20 cellular contexts compared by ENCODE assay signal in genomic region chr4:8022767-8023695, GRCh38.
A peak's percentile ranks its signal among the peaks of the same experiment; 100 is the strongest.
DNase-seq lines count a peak whose midpoint lies in the region; ATAC-seq and TF ChIP-seq lines count a peak whose summit lies in the region.
"Had no signal": no experiment of that assay in that cellular context is flagged by ENCODE, and none has a peak within 500 bp of the region (broad histone marks: within the 10 kb centered on the region; RNA-seq: fewer than 3 reads in every experiment).

No MANE protein-coding gene starts in this region.

- ATAC-seq in HG02870 (IDR thresholded peaks at IDR 0.05; ENCODE audit: unreplicated experiment) = no peak
- ATAC-seq: CD8-positive, alpha-beta T cell had no signal

- no peaks in the 10 kb centered on the region for H3K9me3 Mint-ChIP-seq in activated CD4-positive, alpha-beta T cell treated with anti-CD3 and anti-CD28 coated beads, Interleukin-2, amount 10 ng/mL, durations not matched to agents 7 days and 5 days
- no peaks in the 10 kb centered on the region for H3K9me3 Mint-ChIP-seq in endodermal cell
- no peaks in the 10 kb centered on the region for H3K9me3 Mint-ChIP-seq in type B pancreatic cell
- H3K9me3 Mint-ChIP-seq in CD8-positive, alpha-beta memory T cell = no peaks in the 10 kb centered on the region
- H3K9me3 Mint-ChIP-seq: CD8-positive, alpha-beta T cell; HFFc6 had no signal

- H3K4me2 ChIP-seq in osteoblast (ENCODE audit: insufficient read depth, low read length) = no peak overlapping the region

- POLR2A ChIA-PET in activated CD4-positive, alpha-beta T cell treated with anti-CD3 and anti-CD28 coated beads, Interleukin-2, amount 10 ng/mL, durations not matched to agents 7 days and 5 days (lab: Charles Lee) = no interaction called here
- POLR2A ChIA-PET in CD8-positive, alpha-beta memory T cell (lab: Charles Lee) = no interaction called here

- peaks cover 4% of the 10 kb centered on the region for H3K4me1 Mint-ChIP-seq in activated CD4-positive, alpha-beta T cell treated with anti-CD3 and anti-CD28 coated beads, Interleukin-2, amount 10 ng/mL, durations not matched to agents 7 days and 5 days
- H3K4me1 Mint-ChIP-seq in endodermal cell = peaks cover 24% of the 10 kb centered on the region
- peaks cover 5% of the 10 kb centered on the region for H3K4me1 Mint-ChIP-seq in type B pancreatic cell (ENCODE audit: unreplicated experiment)
- peaks cover 0 to 4% (median 0%) of the 10 kb centered on the region in 3 donors for H3K4me1 Mint-ChIP-seq in CD8-positive, alpha-beta memory T cell
- H3K4me1 Mint-ChIP-seq: B cell had no signal

- H3K27ac ChIP-seq in endodermal cell (ENCODE audit: low read depth, low read length) (no peak overlapping the region), osteoblast (ENCODE audit: low read depth, low read length) (no peak overlapping the region)
- H3K27ac ChIP-seq in CD8-positive, alpha-beta memory T cell (ENCODE audit: low read depth, low read length) = no peak overlapping the region
- H3K27ac ChIP-seq: BLaER1 treated with 17β-estradiol and CSF1 and Interleukin-3, amounts not matched to agents 10 nM and 100 nM; GM23248 had no signal

- no peak overlapping the region for H3K9ac ChIP-seq in endodermal cell (ENCODE audit: extremely low read depth, low read length, poor library complexity, severe bottlenecking)
- H3K9ac ChIP-seq: BLaER1 treated with 17β-estradiol and CSF1 and Interleukin-3, amounts not matched to agents 10 nM and 100 nM; GM23248 had no signal

- no peak overlapping the region for H3K4me3 ChIP-seq in endodermal cell (ENCODE audit: low read length)
- no peak overlapping the region for H3K4me3 ChIP-seq in osteoblast (ENCODE audit: insufficient read depth, low read length)
- H3K4me3 ChIP-seq in CD8-positive, alpha-beta memory T cell (ENCODE audit: low read length) = no peak overlapping the region
- H3K4me3 ChIP-seq: BLaER1 treated with 17β-estradiol and CSF1 and Interleukin-3, amounts not matched to agents 10 nM and 100 nM; GM23248 had no signal

- no peaks in the 10 kb centered on the region for H4K20me1 ChIP-seq in osteoblast (ENCODE audit: insufficient read depth, low read length)

- CTCF ChIA-PET in activated CD4-positive, alpha-beta T cell treated with anti-CD3 and anti-CD28 coated beads, Interleukin-2, amount 10 ng/mL, durations not matched to agents 7 days and 5 days (lab: Charles Lee) = interaction anchor here (0.6 to 0.7 kb wide), 2 partner anchors 57 to 828 kb away, joined by 3 read pairs; no protein-coding TSS in a partner anchor
- CTCF ChIA-PET in CD8-positive, alpha-beta memory T cell (lab: Charles Lee) = no interaction called here

- H3K27me3 Mint-ChIP-seq in activated CD4-positive, alpha-beta T cell treated with anti-CD3 and anti-CD28 coated beads, Interleukin-2, amount 10 ng/mL, durations not matched to agents 7 days and 5 days = no peaks in the 10 kb centered on the region
- no peaks in the 10 kb centered on the region for H3K27me3 Mint-ChIP-seq in endodermal cell (ENCODE audit: insufficient read depth)
- no peaks in the 10 kb centered on the region for H3K27me3 Mint-ChIP-seq in type B pancreatic cell
- H3K27me3 Mint-ChIP-seq in CD8-positive, alpha-beta memory T cell = peaks cover 0 to 6% of the 10 kb centered on the region in 2 donors

- H3K36me3 Mint-ChIP-seq in activated CD4-positive, alpha-beta T cell treated with anti-CD3 and anti-CD28 coated beads, Interleukin-2, amount 10 ng/mL, durations not matched to agents 7 days and 5 days (ENCODE audit: low read depth) = no peaks in the 10 kb centered on the region
- no peaks in the 10 kb centered on the region for H3K36me3 Mint-ChIP-seq in endodermal cell (ENCODE audit: low read depth)
- H3K36me3 Mint-ChIP-seq in type B pancreatic cell = no peaks in the 10 kb centered on the region
- peaks cover 0 to 3% (median 0%) of the 10 kb centered on the region in 3 donors for H3K36me3 Mint-ChIP-seq in CD8-positive, alpha-beta memory T cell
- H3K36me3 Mint-ChIP-seq: CD8-positive, alpha-beta T cell had no signal

- no peaks in the 10 kb centered on the region for H3K27me3 ChIP-seq in endodermal cell (ENCODE audit: control insufficient read depth, insufficient read depth, low read length, poor library complexity, severe bottlenecking)
- peaks cover 31% of the 10 kb centered on the region for H3K27me3 ChIP-seq in osteoblast (ENCODE audit: insufficient read depth, low read length)
- H3K27me3 ChIP-seq in CD8-positive, alpha-beta memory T cell (ENCODE audit: insufficient read depth, low read length, poor library complexity, severe bottlenecking) = no peaks in the 10 kb centered on the region

- H3K9me3 ChIP-seq in endodermal cell (ENCODE audit: control insufficient read depth, low read length) (no peaks in the 10 kb centered on the region), osteoblast (ENCODE audit: low read depth, low read length) (no peaks in the 10 kb centered on the region)
- H3K9me3 ChIP-seq in CD8-positive, alpha-beta memory T cell (ENCODE audit: low read length) = no peaks in the 10 kb centered on the region
- H3K9me3 ChIP-seq: BLaER1 treated with 17β-estradiol and CSF1 and Interleukin-3, amounts not matched to agents 10 nM and 100 nM had no signal

- no peak for DNase-seq in activated CD4-positive, alpha-beta T cell treated with anti-CD3 and anti-CD28 coated beads, Interleukin-2, amount 10 ng/mL, durations not matched to agents 7 days and 5 days
- DNase-seq in activated CD4-positive, alpha-beta T cell treated with anti-CD3 and anti-CD28 coated beads, Interleukin-2, amount 50 U/mL, for 1 hour = no peak
- DNase-seq in endodermal cell (no peak), osteoblast (ENCODE audit: insufficient read length, low spot score, missing footprints) (peak; percentile 42), type B pancreatic cell (ENCODE audit: extremely low spot score, unreplicated experiment) (no peak), NCI-H2196 (lab: John Stamatoyannopoulos, UW; ENCODE audit: unreplicated experiment) (no peak)
- DNase-seq in CD8-positive, alpha-beta memory T cell = no peak
- DNase-seq: CD8-positive, alpha-beta T cell; COR-L47; DMS 273 treated with DMSO at 0.1 percent for 48 hours; DMS79; GDM1; GM23248; HCEC 1CT; HFFc6; IMR-90; KBM-7 had no signal

- H3K36me3 ChIP-seq in endodermal cell (ENCODE audit: control insufficient read depth, insufficient read depth, low read length) (no peaks in the 10 kb centered on the region), osteoblast (ENCODE audit: insufficient read depth, low read length) (no peaks in the 10 kb centered on the region)
- H3K36me3 ChIP-seq in CD8-positive, alpha-beta memory T cell (ENCODE audit: insufficient read depth, low read length) = no peaks in the 10 kb centered on the region
- H3K36me3 ChIP-seq: BLaER1 treated with 17β-estradiol and CSF1 and Interleukin-3, amounts not matched to agents 10 nM and 100 nM had no signal

- H2AFZ ChIP-seq in osteoblast (ENCODE audit: low read length) = no peak overlapping the region
- H2AFZ ChIP-seq: GM23248 had no signal

- H3K79me2 ChIP-seq in osteoblast (ENCODE audit: insufficient read depth, low read length) = no peaks in the 10 kb centered on the region

- peak overlapping the region; percentile 9 for H3K27ac Mint-ChIP-seq in activated CD4-positive, alpha-beta T cell treated with anti-CD3 and anti-CD28 coated beads, Interleukin-2, amount 10 ng/mL, durations not matched to agents 7 days and 5 days
- H3K27ac Mint-ChIP-seq in endodermal cell (peak overlapping the region; percentile 35), type B pancreatic cell (peak overlapping the region; percentile 51)
- peak overlapping the region in 1 of 8 donors; percentile 36 for H3K27ac Mint-ChIP-seq in CD8-positive, alpha-beta memory T cell
- H3K27ac Mint-ChIP-seq: B cell; CD8-positive, alpha-beta T cell; HFFc6 had no signal

- TF ChIP-seq CTCF in endodermal cell (conservative IDR thresholded peaks at IDR 0.05) (no peak), osteoblast (IDR thresholded peaks at IDR 0.05; ENCODE audit: extremely low read depth, low read depth, low read length) (no peak), type B pancreatic cell (conservative IDR thresholded peaks at IDR 0.05) (no peak)

- H3K4me1 ChIP-seq in endodermal cell (ENCODE audit: control insufficient read depth, insufficient read depth, low read length) (peaks cover 12% of the 10 kb centered on the region), osteoblast (ENCODE audit: insufficient read depth, low read length) (no peaks in the 10 kb centered on the region)
- H3K4me1 ChIP-seq in CD8-positive, alpha-beta memory T cell (ENCODE audit: insufficient read depth, low read length) = no peaks in the 10 kb centered on the region

- H3K4me3 Mint-ChIP-seq in activated CD4-positive, alpha-beta T cell treated with anti-CD3 and anti-CD28 coated beads, Interleukin-2, amount 10 ng/mL, durations not matched to agents 7 days and 5 days = no peak overlapping the region
- no peak overlapping the region for H3K4me3 Mint-ChIP-seq in endodermal cell
- H3K4me3 Mint-ChIP-seq in type B pancreatic cell = no peak overlapping the region
- no peak overlapping the region for H3K4me3 Mint-ChIP-seq in CD8-positive, alpha-beta memory T cell
- H3K4me3 Mint-ChIP-seq: B cell; CD8-positive, alpha-beta T cell; HFFc6 had no signal

- 94% methylated on average over 22 to 29 of the region's 29 CpGs for WGBS in endodermal cell (ENCODE audit: insufficient coverage in 1 of 2, insufficient read length in 1 of 2), 2 experiments
